ENCODE assay signal across 25 cellular contexts in the genomic region with DNA sequence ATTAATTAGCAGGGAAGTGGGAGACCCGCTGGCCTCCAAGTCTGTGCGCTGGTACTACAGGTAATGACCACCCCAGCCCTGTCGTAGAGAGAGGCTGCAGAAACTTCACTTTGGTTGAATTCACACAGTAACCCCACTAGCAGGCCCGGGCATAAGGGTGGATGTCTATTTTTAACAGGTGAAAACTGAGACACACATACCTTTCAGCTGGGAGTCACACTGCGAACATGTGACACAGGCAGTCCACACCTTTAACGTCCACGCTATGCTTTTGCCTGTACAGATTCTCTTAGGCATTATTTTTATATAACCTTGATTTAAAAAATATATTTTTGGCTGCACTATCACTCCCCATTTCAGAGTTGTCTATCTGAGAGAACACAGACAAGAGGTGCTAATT. TPM values are rescaled to one million over a fixed set of nuclear protein-coding genes. Genes with fewer than 3 reads are reported as not detected.
DNase-seq lines count a peak whose midpoint lies in the region; ATAC-seq and TF ChIP-seq lines count a peak whose summit lies in the region.
"Had no signal": no experiment of that assay in that cellular context is flagged by ENCODE, and none has a peak within 500 bp of the region (broad histone marks: within the 10 kb centered on the region; RNA-seq: fewer than 3 reads in every experiment).

No MANE protein-coding gene starts in this region.

- peaks cover 0 to 11% of the 10 kb centered on the region in 2 donors for H3K36me3 ChIP-seq in psoas muscle (ENCODE audit: insufficient read depth in 1 of 2, low read depth in 1 of 2)
- H3K36me3 ChIP-seq: colonic mucosa had no signal

- peaks cover 47 to 53% of the 10 kb centered on the region in 2 donors for H3K36me3 Mint-ChIP-seq in CD14-positive monocyte
- peaks cover 5% of the 10 kb centered on the region for H3K36me3 Mint-ChIP-seq in T-helper 17 cell (ENCODE audit: low read depth)
- peaks cover 60% of the 10 kb centered on the region for H3K36me3 Mint-ChIP-seq in Calu3 (ENCODE audit: insufficient read depth, unreplicated experiment)
- H3K36me3 Mint-ChIP-seq: brain; naive thymus-derived CD4-positive, alpha-beta T cell had no signal

- H3K4me3 Mint-ChIP-seq in CD14-positive monocyte (peak overlapping the region; percentile 66 to 87), T-helper 17 cell (no peak overlapping the region), Calu3 (ENCODE audit: low read depth, unreplicated experiment) (no peak overlapping the region)
- H3K4me3 Mint-ChIP-seq: CD4-positive, alpha-beta T cell had no signal

- H3K9me3 Mint-ChIP-seq in CD14-positive monocyte: no peaks in the 10 kb centered on the region
- no peaks in the 10 kb centered on the region for H3K9me3 Mint-ChIP-seq in Calu3 (ENCODE audit: low read depth, unreplicated experiment)
- H3K9me3 Mint-ChIP-seq: CD4-positive, alpha-beta T cell; naive thymus-derived CD4-positive, alpha-beta T cell had no signal

- H3K27me3 Mint-ChIP-seq in CD14-positive monocyte (ENCODE audit: low read depth in 3 of 3) (peaks cover 0 to 4% (median 1%) of the 10 kb centered on the region in 3 donors), T-helper 17 cell (peaks cover 53% of the 10 kb centered on the region), Calu3 (ENCODE audit: unreplicated experiment) (no peaks in the 10 kb centered on the region)

- H3K27ac Mint-ChIP-seq in CD14-positive monocyte (peak overlapping the region; percentile 92 to 95 (median 93)), T-helper 17 cell (peak overlapping the region; percentile 80), Calu3 (ENCODE audit: unreplicated experiment) (no peak overlapping the region)
- H3K27ac Mint-ChIP-seq: brain; CD4-positive, alpha-beta T cell; naive thymus-derived CD4-positive, alpha-beta T cell had no signal

- CTCF ChIA-PET in Calu3 (lab: Charles Lee): no interaction called here

- H3K27ac ChIP-seq in psoas muscle: peak overlapping the region; percentile 50
- H3K27ac ChIP-seq: lower lobe of right lung, VCaP had no signal

- peaks cover 0 to 14% (median 0%) of the 10 kb centered on the region in 3 donors for H3K27me3 ChIP-seq in psoas muscle (ENCODE audit: insufficient read depth in 3 of 3, low read length in 2 of 3)
- H3K27me3 ChIP-seq: colonic mucosa, upper lobe of left lung had no signal

- H3K4me1 Mint-ChIP-seq in CD14-positive monocyte (peaks cover 51% of the 10 kb centered on the region), T-helper 17 cell (peaks cover 21% of the 10 kb centered on the region), Calu3 (ENCODE audit: low read depth, unreplicated experiment) (peaks cover 16% of the 10 kb centered on the region)

- intact Hi-C loops in CD14-positive monocyte (cut with micrococcal nuclease) (loop anchor here in 1 of 2 donors (5.0 to 10.0 kb wide), 2 partner anchors 34 to 332 kb away; a partner anchor contains a TSS), psoas muscle (cut with DNase I) (loop anchor here (5.0 to 10.0 kb wide), 2 partner anchors 296 to 332 kb away; a partner anchor contains a TSS), Calu3 (cut with micrococcal nuclease; ENCODE audit: unreplicated experiment) (loop anchor here (10.0 kb wide), 1 partner anchor 332 kb away; a partner anchor contains a TSS)

- H3K9me3 ChIP-seq in T-helper 17 cell (ENCODE audit: control insufficient read depth, low read length, poor library complexity, severe bottlenecking): no peaks in the 10 kb centered on the region
- H3K9me3 ChIP-seq in psoas muscle: no peaks in the 10 kb centered on the region
- H3K9me3 ChIP-seq: colonic mucosa, lower lobe of right lung, upper lobe of left lung had no signal

- ATAC-seq in HG02798 (IDR thresholded peaks at IDR 0.05; ENCODE audit: poor library complexity, unreplicated experiment) (peak; percentile 18), T-helper 17 cell (no peak), psoas muscle (peak in 3 of 4 donors; percentile 59 to 71 (median 70)), HG03025 (IDR thresholded peaks at IDR 0.05; ENCODE audit: low FRiP score, unreplicated experiment) (no peak)
- ATAC-seq: lower lobe of right lung; naive thymus-derived CD4-positive, alpha-beta T cell had no signal

- BruUV-seq in Calu3 (replicated peaks; lab: Mats Ljungman, UMichigan): no TSS peak

- WGBS in psoas muscle, 3 donors: 63 to 77% (median 64%) methylated on average over 7 of the region's 7 CpGs

- H3K4me1 ChIP-seq in psoas muscle: peaks cover 11% of the 10 kb centered on the region
- H3K4me1 ChIP-seq: colonic mucosa had no signal

- TF ChIP-seq CTCF in CD14-positive monocyte (IDR thresholded peaks at IDR 0.05) (no peak), psoas muscle (IDR thresholded peaks at IDR 0.05) (no peak), Calu3 (IDR thresholded peaks at IDR 0.05; ENCODE audit: unreplicated experiment) (no peak)

- no peak for DNase-seq in CD14-positive monocyte (ENCODE audit: low spot score)
- DNase-seq in T-helper 17 cell: no peak
- no peak for DNase-seq in psoas muscle
- no peak for DNase-seq in activated CD4-positive, alpha-beta T cell treated with anti-CD3 and anti-CD28 coated beads for 48 hours
- DNase-seq in Calu3: no peak
- DNase-seq in HT-29 (ENCODE audit: low spot score): no peak
- DNase-seq: activated CD8-positive, alpha-beta memory T cell treated with anti-CD3 and anti-CD28 coated beads, Interleukin-2, amount 50 U/mL, for 48 hours; activated effector memory CD4-positive, alpha-beta T cell treated with Interleukin-2 at 50 U/mL for 16 hours; CD4-positive, alpha-beta T cell; lower lobe of right lung; naive thymus-derived CD4-positive, alpha-beta T cell; NCI-H1105; NCI-H2029; NCI-H345; NCI-H82; stimulated activated CD4-positive, alpha-beta T cell treated with anti-CD3 and anti-CD28 coated beads, Interleukin-12 subunit alpha, Interleukin-12 subunit beta, amount 100 ng/mL, for 4 hours; stimulated activated CD4-positive, alpha-beta T cell treated with anti-CD3 and anti-CD28 coated beads, Interleukin-4, amount 100 ng/mL, for 4 hours; T-helper 2 cell; upper lobe of left lung had no signal

- peak overlapping the region; percentile 18 for H3K4me3 ChIP-seq in psoas muscle
- H3K4me3 ChIP-seq: colonic mucosa, upper lobe of left lung had no signal

RNA-seq across cellular contexts. Expression of a gene that starts 3.9 kb away (rescaled TPM):
- 1 to 10 TPM; 1.7 to 5.4 TPM for polyA plus RNA-seq in CD14-positive monocyte
- 1 to 10 TPM; 1.5 to 2.1 TPM for total RNA-seq in T-helper 17 cell
- 1 to 10 TPM; 2.6 to 7.6 (median 4.5) TPM for total RNA-seq in psoas muscle
- 1 to 10 TPM in 2 of 3 donors, under 1 TPM in 1; 0.91 to 2.3 (median 1.8) TPM for polyA plus RNA-seq in psoas muscle
- total RNA-seq in Calu3 (2022): 20.1 and 21.3 TPM in 2 replicates
- 20.9 and 25.0 TPM in 2 replicates for total RNA-seq in HT-29 (2014; rRNA removed; shearing (Covaris generic))
- total RNA-seq: G401 had no signal
- polyA plus RNA-seq: naive thymus-derived CD4-positive, alpha-beta T cell had no signal

RNA-seq across cellular contexts. Expression of a gene that starts 43.4 kb away (rescaled TPM):
- not detected for polyA plus RNA-seq in CD14-positive monocyte
- not detected for total RNA-seq in T-helper 17 cell
- total RNA-seq in psoas muscle: 10 to 100 TPM in 3 of 4 donors, 1 to 10 TPM in 1; 8.5 to 51.6 (median 23.1) TPM
- 10 to 100 TPM in 1 of 3 donors, 1 to 10 TPM in 2; 7.3 to 11.9 (median 8.0) TPM for polyA plus RNA-seq in psoas muscle
- total RNA-seq in Calu3 (2022): 666 and 983 TPM in 2 replicates
- 12.3 and 21.0 TPM in 2 replicates for total RNA-seq in HT-29 (2014; rRNA removed; shearing (Covaris generic))
- total RNA-seq: CD4-positive, alpha-beta T cell; G401; naive thymus-derived CD4-positive, alpha-beta T cell had no signal
- polyA plus RNA-seq: naive thymus-derived CD4-positive, alpha-beta T cell had no signal

Comparison
In these comparisons a context has a peak if more than half of its experiments do, and no peak if none do; other contexts are left out.
1. H3K4me3 Mint-ChIP-seq: peak in CD14-positive monocyte (2 of 2); none in T-helper 17 cell (single experiment) and Calu3 (single experiment).
2. ATAC-seq: peak in HG02798 (single experiment) and psoas muscle (3 of 4); none in T-helper 17 cell (single experiment) and HG03025 (single experiment).
3. RNA of a gene that starts 43.4 kb away (total RNA-seq): 666 to 983 TPM in Calu3; 8.5 to 51.6 TPM in psoas muscle, 12.3 to 21.0 TPM in HT-29 and not detected in T-helper 17 cell; every median in the first group is over 10 times any median in the second.